Comparison of ENCODE assay signal across 19 cellular contexts in genomic region chr1:36890776-36891175, GRCh38.
DNase-seq lines count a peak whose midpoint lies in the region; ATAC-seq, FAIRE-seq and TF ChIP-seq lines count a peak whose summit lies in the region.
"Had no signal": no experiment of that assay in that cellular context is flagged by ENCODE, and none has a peak within 500 bp of the region (broad histone marks: within the 10 kb centered on the region; RNA-seq: fewer than 3 reads in every experiment).

No MANE protein-coding gene starts in this region.

- H3K27ac ChIP-seq in prostate gland: no peak overlapping the region
- H3K27ac ChIP-seq in vagina: no peak overlapping the region
- H3K27ac ChIP-seq: A549, BLaER1 had no signal

- no peak for ATAC-seq in natural killer cell
- ATAC-seq in natural killer cell treated with Interleukin-12 subunit alpha and Interleukin-12 subunit beta and Interleukin-15 and Interleukin-18, amount 100 ng/mL, for 72 hours: no peak
- ATAC-seq: A549, GM23338 had no signal

- H3K36me3 ChIP-seq in prostate gland (no peaks in the 10 kb centered on the region), vagina (no peaks in the 10 kb centered on the region)
- H3K36me3 ChIP-seq: BLaER1 had no signal

- H3K9me3 Mint-ChIP-seq in natural killer cell: no peaks in the 10 kb centered on the region
- no peaks in the 10 kb centered on the region for H3K9me3 Mint-ChIP-seq in natural killer cell treated with Interleukin-12 subunit alpha and Interleukin-12 subunit beta and Interleukin-15 and Interleukin-18, amount 100 ng/mL, for 72 hours
- H3K9me3 Mint-ChIP-seq: CD4-positive, alpha-beta memory T cell; GM23338 had no signal

- H3K4me1 ChIP-seq in prostate gland (replicated peaks) (no peaks in the 10 kb centered on the region), vagina (no peaks in the 10 kb centered on the region)
- H3K4me1 ChIP-seq: A549, BLaER1 had no signal

- intact Hi-C loops in natural killer cell (cut with micrococcal nuclease): no loop called here
- intact Hi-C loops in prostate gland (cut with DNase I): no loop called here
- intact Hi-C loops in vagina (cut with DNase I): no loop called here

- FAIRE-seq in HTR-8/SVneo (lab: Jason Lieb, UNC) (no peak), GM12891 (lab: Jason Lieb, UNC) (no peak)
- FAIRE-seq: A549, GM19239 had no signal

- H3K9me3 ChIP-seq in prostate gland: no peaks in the 10 kb centered on the region
- H3K9me3 ChIP-seq in vagina: no peaks in the 10 kb centered on the region
- H3K9me3 ChIP-seq: A549, BLaER1 had no signal

- H3K4me1 Mint-ChIP-seq in natural killer cell: no peaks in the 10 kb centered on the region
- no peaks in the 10 kb centered on the region for H3K4me1 Mint-ChIP-seq in natural killer cell treated with Interleukin-12 subunit alpha and Interleukin-12 subunit beta and Interleukin-15 and Interleukin-18, amount 100 ng/mL, for 72 hours (ENCODE audit: low read depth in 2 of 2)
- H3K4me1 Mint-ChIP-seq: CD4-positive, alpha-beta memory T cell had no signal

- H3K27me3 ChIP-seq in prostate gland (replicated peaks; ENCODE audit: insufficient read depth) (no peaks in the 10 kb centered on the region), vagina (no peaks in the 10 kb centered on the region)
- H3K27me3 ChIP-seq: BLaER1 had no signal

- H3K4me3 ChIP-seq in prostate gland (no peak overlapping the region), vagina (no peak overlapping the region)
- H3K4me3 ChIP-seq: A549, BLaER1, GM23338 had no signal

- WGBS in prostate gland: 83% methylated on average over 9 of the region's 9 CpGs

- H3K27ac Mint-ChIP-seq in natural killer cell: no peak overlapping the region
- H3K27ac Mint-ChIP-seq in natural killer cell treated with Interleukin-12 subunit alpha and Interleukin-12 subunit beta and Interleukin-15 and Interleukin-18, amount 100 ng/mL, for 72 hours: no peak overlapping the region
- H3K27ac Mint-ChIP-seq: CD4-positive, alpha-beta memory T cell; GM23338 had no signal

- H3K27me3 Mint-ChIP-seq in natural killer cell (ENCODE audit: low read depth in 2 of 2): peaks cover 9 to 15% of the 10 kb centered on the region in 2 donors
- H3K27me3 Mint-ChIP-seq in natural killer cell treated with Interleukin-12 subunit alpha and Interleukin-12 subunit beta and Interleukin-15 and Interleukin-18, amount 100 ng/mL, for 72 hours: peaks cover 13 to 35% of the 10 kb centered on the region in 2 donors

- no peaks in the 10 kb centered on the region for H3K36me3 Mint-ChIP-seq in natural killer cell
- H3K36me3 Mint-ChIP-seq in natural killer cell treated with Interleukin-12 subunit alpha and Interleukin-12 subunit beta and Interleukin-15 and Interleukin-18, amount 100 ng/mL, for 72 hours: no peaks in the 10 kb centered on the region
- H3K36me3 Mint-ChIP-seq: CD4-positive, alpha-beta memory T cell had no signal

- TF ChIP-seq CTCF in natural killer cell (IDR thresholded peaks at IDR 0.05) (no peak), prostate gland (IDR thresholded peaks at IDR 0.05) (no peak), vagina (IDR thresholded peaks at IDR 0.05) (no peak)

- no peak for TF ChIP-seq POLR2A in prostate gland (IDR thresholded peaks at IDR 0.05)
- no peak for TF ChIP-seq POLR2A in vagina (IDR thresholded peaks at IDR 0.05)
- TF ChIP-seq POLR2A in GM12891 (IDR thresholded peaks at IDR 0.05; ENCODE audit: low read depth, low read length): no peak

- DNase-seq in natural killer cell (peak; percentile 3), islet precursor cell (peak; percentile 53), prostate gland (ENCODE audit: low spot score) (peak; percentile 1), vagina (ENCODE audit: extremely low spot score in 2 of 2) (peak; percentile 37 to 46), HTR-8/SVneo (ENCODE audit: insufficient read length, low spot score) (no peak), NCI-H446 (lab: John Stamatoyannopoulos, UW) (no peak), GM12891 (ENCODE audit: insufficient read length, low spot score) (no peak)
- DNase-seq in natural killer cell treated with Interleukin-12 subunit alpha and Interleukin-12 subunit beta and Interleukin-15 and Interleukin-18, amount 100 ng/mL, for 72 hours (ENCODE audit: low spot score): no peak
- DNase-seq: CD4-positive, alpha-beta memory T cell; GF-D8; KG1; NCI-H1694 treated with DMSO at 0.1 percent for 48 hours; NCI-H510A treated with DMSO at 0.1 percent for 48 hours; NCI-H82; SHP77 treated with DMSO at 0.1 percent for 48 hours had no signal

- H3K4me3 Mint-ChIP-seq in natural killer cell: no peak overlapping the region
- no peak overlapping the region for H3K4me3 Mint-ChIP-seq in natural killer cell treated with Interleukin-12 subunit alpha and Interleukin-12 subunit beta and Interleukin-15 and Interleukin-18, amount 100 ng/mL, for 72 hours
- H3K4me3 Mint-ChIP-seq: CD4-positive, alpha-beta memory T cell; GM23338 had no signal

TF ChIP-seq in GM12891, 5 proteins besides CTCF, POLR2A, EP300 and RAD21:
- TF ChIP-seq SPI1 (IDR thresholded peaks at IDR 0.05; ENCODE audit: low read depth, low read length): no peak
- no peak for TF ChIP-seq POLR2AphosphoS5 (IDR thresholded peaks at IDR 0.05; ENCODE audit: low read depth, low read length)
- no peak for TF ChIP-seq PAX5 (IDR thresholded peaks at IDR 0.05; ENCODE audit: insufficient read depth, low read length, severe bottlenecking)
- TF ChIP-seq POU2F2 (IDR thresholded peaks at IDR 0.05; ENCODE audit: low read depth, low read length): no peak
- TF ChIP-seq TAF1 (IDR thresholded peaks at IDR 0.05; ENCODE audit: low read depth, low read length): no peak

Comparison
In these comparisons a context has a peak if more than half of its experiments do, and no peak if none do; other contexts are left out.
1. DNase-seq: peak in natural killer cell (single experiment), islet precursor cell (single experiment), prostate gland (single experiment) and vagina (2 of 2); none in natural killer cell treated with Interleukin-12 subunit alpha and Interleukin-12 subunit beta and Interleukin-15 and Interleukin-18, amount 100 ng/mL, for 72 hours (single experiment), HTR-8/SVneo (single experiment), NCI-H446 (0 of 2) and GM12891 (single experiment).